8 cellular contexts compared by ENCODE assay signal in genomic region chr19:16470911-16471811, GRCh38. TPM values are rescaled to one million over a fixed set of nuclear protein-coding genes. Genes with fewer than 3 reads are reported as not detected.
A peak's percentile ranks its signal among the peaks of the same experiment; 100 is the strongest.
DNase-seq lines count a peak whose midpoint lies in the region; ATAC-seq and TF ChIP-seq lines count a peak whose summit lies in the region.

No MANE protein-coding gene starts in this region.

- H3K27ac ChIP-seq in VCaP, result peak overlapping the region; percentile 91

- H3K9me3 Mint-ChIP-seq in nephron, result no peaks in the 10 kb centered on the region

- peak overlapping the region; percentile 83 for H3K4me3 ChIP-seq in BJ (ENCODE audit: low read depth, low read length)

- peak overlapping the region; percentile 90 to 95 (median 95) for H3K4me3 Mint-ChIP-seq in nephron

- TF ChIP-seq POLR2A in erythroblast (IDR thresholded peaks at IDR 0.05; ENCODE audit: low read length), result no peak

- ATAC-seq in GM19023 (IDR thresholded peaks at IDR 0.05; ENCODE audit: unreplicated experiment), result peak; percentile 25
- ATAC-seq in HG03280 (IDR thresholded peaks at IDR 0.05; ENCODE audit: unreplicated experiment), result peak; percentile 30

- POLR2A ChIA-PET in BJ (lab: Charles Lee), result no interaction called here

- H3K36me3 ChIP-seq in BJ (ENCODE audit: control insufficient read depth, insufficient read depth, low read length), result no peaks in the 10 kb centered on the region

- CTCF ChIA-PET in BJ (lab: Yijun Ruan, JAX), result interaction anchor here (1.5 to 1.6 kb wide), 2 partner anchors 9 to 35 kb away, joined by 4 read pairs; no protein-coding TSS in a partner anchor

- peaks cover 43% of the 10 kb centered on the region for H3K4me1 Mint-ChIP-seq in nephron

- no peaks in the 10 kb centered on the region for H3K27me3 Mint-ChIP-seq in nephron (ENCODE audit: low read depth)

- TF ChIP-seq CTCF in BJ (IDR thresholded peaks at IDR 0.05; ENCODE audit: insufficient read depth, low read depth, low read length), result no peak
- no peak for TF ChIP-seq CTCF in VCaP (conservative IDR thresholded peaks at IDR 0.05)
- TF ChIP-seq CTCF in nephron (IDR thresholded peaks at IDR 0.05; ENCODE audit: unreplicated experiment in 3 of 3), result no peak

- H3K36me3 Mint-ChIP-seq in nephron (ENCODE audit: low read depth), result peaks cover 2% of the 10 kb centered on the region

- peak overlapping the region; percentile 3 to 83 (median 39) for H3K27ac Mint-ChIP-seq in nephron

- H3K27me3 ChIP-seq in BJ (ENCODE audit: control insufficient read depth, insufficient read depth, low read length), result no peaks in the 10 kb centered on the region

- DNase-seq in BJ (ENCODE audit: low read depth) (no peak), erythroblast (lab: John Stamatoyannopoulos, UW) (peak; percentile 61), SHP77 treated with DMSO at 0.1 percent for 48 hours (lab: John Stamatoyannopoulos, UW) (no peak), SHP77 (lab: John Stamatoyannopoulos, UW) (no peak)

RNA-seq across cellular contexts. Expression of gene EPS15L1, which starts 0.6 kb away (rescaled TPM):
- 9.4 and 12.8 TPM in 2 replicates for polyA plus RNA-seq in BJ (2011; rRNA removed)
- polyA minus RNA-seq in BJ (2011; rRNA and poly(A)+ RNA removed), result 17.0 and 21.0 TPM in 2 replicates

RNA-seq across cellular contexts. Expression of gene CALR3, which starts 24.8 kb away (rescaled TPM):
- polyA plus RNA-seq in BJ (2011; rRNA removed), result not detected in 2 replicates
- polyA minus RNA-seq in BJ (2011; rRNA and poly(A)+ RNA removed), result not detected in 2 replicates

RNA-seq across cellular contexts. Expression of gene C19orf44, which starts 25.0 kb away (rescaled TPM):
- 2.8 and 3.4 TPM in 2 replicates for polyA plus RNA-seq in BJ (2011; rRNA removed)
- 1.6 and 1.8 TPM in 2 replicates for polyA minus RNA-seq in BJ (2011; rRNA and poly(A)+ RNA removed)

Comparison
In these comparisons a context has a peak if more than half of its experiments do, and no peak if none do; other contexts are left out.
1. DNase-seq: peak in erythroblast (2 of 2); none in BJ (single experiment), SHP77 treated with DMSO at 0.1 percent for 48 hours (single experiment) and SHP77 (0 of 2).